In the genomic region with DNA sequence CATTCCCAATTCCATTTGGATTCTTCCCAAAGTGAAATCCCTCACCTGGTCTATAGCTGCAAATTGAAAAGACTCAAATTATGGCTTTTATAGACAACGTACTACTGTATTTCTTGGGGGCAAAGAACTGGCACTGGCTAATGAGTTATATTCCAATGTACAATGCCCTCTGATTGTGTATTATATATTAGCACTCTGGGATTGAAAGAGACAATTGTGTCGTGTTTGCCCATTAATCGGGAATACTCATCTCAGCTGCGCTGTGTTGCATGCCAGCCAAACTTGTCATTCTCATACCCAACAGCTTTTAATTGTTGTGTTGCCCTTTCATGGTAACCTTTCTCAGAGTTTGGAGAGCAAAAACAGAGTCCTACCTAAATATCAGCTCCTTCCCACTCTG, we compare ENCODE assay signal across 21 cellular contexts. TPM values are rescaled to one million over a fixed set of nuclear protein-coding genes. Genes with fewer than 3 reads are reported as not detected.
DNase-seq lines count a peak whose midpoint lies in the region; ATAC-seq and TF ChIP-seq lines count a peak whose summit lies in the region.
"Had no signal": no experiment of that assay in that cellular context is flagged by ENCODE, and none has a peak within 500 bp of the region (broad histone marks: within the 10 kb centered on the region; RNA-seq: fewer than 3 reads in every experiment).

No MANE protein-coding gene starts in this region.

- intact Hi-C loops in left cardiac atrium (cut with DNase I) (no loop called here), head of caudate nucleus (cut with DNase I) (no loop called here), stomach (cut with DNase I; ENCODE audit: low total_unique reads) (no loop called here)

- H3K36me3 ChIP-seq in right atrium auricular region (no peaks in the 10 kb centered on the region), stomach (no peaks in the 10 kb centered on the region)
- H3K36me3 ChIP-seq: BLaER1 had no signal

- H3K27ac ChIP-seq in right atrium auricular region (peak overlapping the region; percentile 0 to 76), temporal lobe (ENCODE audit: low read depth, low read length) (peak overlapping the region; percentile 94), stomach (no peak overlapping the region)
- H3K27ac ChIP-seq: BLaER1, HL-60 had no signal

- ATAC-seq in left cardiac atrium, result no peak

- no peaks in the 10 kb centered on the region for H3K4me1 ChIP-seq in right atrium auricular region
- no peaks in the 10 kb centered on the region for H3K4me1 ChIP-seq in stomach
- H3K4me1 ChIP-seq: BLaER1 had no signal

- H3K4me3 ChIP-seq in right atrium auricular region, result no peak overlapping the region
- H3K4me3 ChIP-seq in stomach, result no peak overlapping the region
- H3K4me3 ChIP-seq: BLaER1 had no signal

- DNase-seq in right atrium auricular region (ENCODE audit: low spot score) (no peak), left cardiac atrium (no peak), head of caudate nucleus (peak in 41 of 42 donors; percentile 7 to 84 (median 55)), pons (ENCODE audit: low spot score) (peak; percentile 95), DMS79 (lab: John Stamatoyannopoulos, UW) (no peak), stomach (no peak), DMS53 (lab: John Stamatoyannopoulos, UW) (no peak)
- DNase-seq: HCEC 1CT; Kasumi-1; NCI-H1105; NCI-H1694 treated with DMSO at 0.1 percent for 48 hours; NCI-H345; NCI-H526 treated with DMSO at 0.1 percent for 48 hours; NK-92 treated with Interleukin-12 subunit alpha and Interleukin-12 subunit beta, amount 100 ng/mL, for 24 hours; SIG-M5 had no signal

- no peak for TF ChIP-seq POLR2A in stomach (IDR thresholded peaks at IDR 0.05)

- H3K9me3 ChIP-seq in right atrium auricular region (no peaks in the 10 kb centered on the region), stomach (no peaks in the 10 kb centered on the region)
- H3K9me3 ChIP-seq: BLaER1 had no signal

- WGBS in stomach, 5 donors, result 92 to 95% (median 93%) methylated on average over 4 of the region's 4 CpGs

- H3K27me3 ChIP-seq in right atrium auricular region (no peaks in the 10 kb centered on the region), stomach (no peaks in the 10 kb centered on the region)
- H3K27me3 ChIP-seq: BLaER1 had no signal

- TF ChIP-seq CTCF in right atrium auricular region (IDR thresholded peaks at IDR 0.05) (no peak), stomach (IDR thresholded peaks at IDR 0.05) (no peak)

- no peak for TF ChIP-seq EP300 in stomach (IDR thresholded peaks at IDR 0.05)

RNA-seq across cellular contexts. Expression of a gene that starts 55.0 kb away (rescaled TPM):
- total RNA-seq in right atrium auricular region (10 to 100 TPM; 27.7 to 48.5 TPM), left cardiac atrium (10 to 100 TPM; 37.5 to 40.7 TPM), temporal lobe (85.3 TPM), stomach (100 to 1,000 TPM in 1 of 5 donors, 10 to 100 TPM in 4; 24.6 to 123 (median 72.8) TPM)
- polyA plus RNA-seq in stomach, result 10 to 100 TPM in 2 of 3 donors, 1 to 10 TPM in 1; 8.4 to 13.6 (median 10.9) TPM

RNA-seq across cellular contexts. Expression of a gene that starts 58.7 kb away (rescaled TPM):
- total RNA-seq in right atrium auricular region (1 to 10 TPM; 2.5 to 7.8 TPM), left cardiac atrium (10 to 100 TPM in 1 of 2 donors, 1 to 10 TPM in 1; 3.3 to 53.0 TPM), temporal lobe (2.0 TPM), stomach (10 to 100 TPM in 2 of 5 donors, 1 to 10 TPM in 2, under 1 TPM in 1; 0.58 to 24.1 (median 4.6) TPM)
- 10 to 100 TPM in 1 of 3 donors, 1 to 10 TPM in 2; 3.5 to 11.9 (median 4.9) TPM for polyA plus RNA-seq in stomach
- total RNA-seq: A172, OCI-LY7 had no signal
- polyA plus RNA-seq: IgD-negative memory B cell had no signal

Comparison
In these comparisons a context has a peak if more than half of its experiments do, and no peak if none do; other contexts are left out.
1. DNase-seq: peak in head of caudate nucleus (41 of 42) and pons (single experiment); none in right atrium auricular region (single experiment), left cardiac atrium (single experiment), DMS79 (single experiment), stomach (single experiment) and DMS53 (single experiment).
2. H3K27ac ChIP-seq: peak in right atrium auricular region (2 of 2) and temporal lobe (single experiment); none in stomach (0 of 5).